ENCODE assay signal across 16 cellular contexts in genomic region chr1:222099746-222100145, GRCh38.
"Had no signal": no experiment of that assay in that cellular context is flagged by ENCODE, and none has a peak within 500 bp of the region (broad histone marks: within the 10 kb centered on the region; RNA-seq: fewer than 3 reads in every experiment).

No MANE protein-coding gene starts in this region.

- DNase-seq: effector memory CD4-positive, alpha-beta T cell; natural killer cell; nucleus accumbens; ovary; retina; spleen; stimulated activated CD4-positive, alpha-beta T cell treated with anti-CD3 and anti-CD28 coated beads, Interleukin-15, amount 100 ng/mL, for 24 hours; stimulated activated CD4-positive, alpha-beta T cell treated with anti-CD3 and anti-CD28 coated beads, Interleukin-1b, Interleukin-23, amount 100 ng/mL, for 48 hours; stimulated activated CD4-positive, alpha-beta T cell treated with anti-CD3 and anti-CD28 coated beads, Interleukin-4, amount 100 ng/mL, for 24 hours; testis had no signal

- H3K4me2 ChIP-seq: hepatocyte had no signal

- H3K4me3 ChIP-seq: gastroesophageal sphincter, hepatocyte, ovary, spleen, testis, tibial nerve had no signal

- H3K36me3 ChIP-seq: gastroesophageal sphincter, ovary, spleen, tibial nerve had no signal

- H3K9me3 ChIP-seq: gastroesophageal sphincter, ovary, spleen, testis, tibial nerve had no signal

- ATAC-seq: esophagus mucosa; gastroesophageal sphincter; natural killer cell; sciatic nerve; stimulated activated memory B cell treated with anti-CD40 and anti-IgM and Interleukin-4, amounts not matched to agents 10 μg/mL and 1 μg/mL and 100 μg/mL, for 72 hours had no signal

- H2AFZ ChIP-seq: hepatocyte had no signal

- H3K27ac ChIP-seq: gastroesophageal sphincter, hepatocyte, ovary, spleen, testis, tibial nerve had no signal

- H3K27me3 ChIP-seq: gastroesophageal sphincter, hepatocyte, ovary, testis, tibial nerve had no signal

- H3K4me1 ChIP-seq: spleen, testis had no signal
